ENCODE assay signal across 7 cellular contexts in genomic region chr2:23460228-23460627, GRCh38.
DNase-seq lines count a peak whose midpoint lies in the region; ATAC-seq and TF ChIP-seq lines count a peak whose summit lies in the region.

No MANE protein-coding gene starts in this region.

- peak; percentile 53 for TF ChIP-seq CTCF in GM13976 (IDR thresholded peaks at IDR 0.05; ENCODE audit: borderline replicate concordance, control extremely low read depth, extremely low read depth, insufficient read depth, missing control alignments)
- peak in 2 of 3 experiments; percentile 20 to 49 for TF ChIP-seq CTCF in ascending aorta (IDR thresholded peaks at IDR 0.05)
- peak; percentile 71 for TF ChIP-seq CTCF in osteoblast (IDR thresholded peaks at IDR 0.05; ENCODE audit: extremely low read depth, low read depth, low read length)

- H4K20me1 ChIP-seq in osteoblast (ENCODE audit: insufficient read depth, low read length), result peaks cover 2% of the 10 kb centered on the region

- H3K36me3 ChIP-seq in ascending aorta (no peaks in the 10 kb centered on the region), osteoblast (ENCODE audit: insufficient read depth, low read length) (no peaks in the 10 kb centered on the region)

- DNase-seq in GM13976 (ENCODE audit: low spot score), result no peak
- DNase-seq in ascending aorta (ENCODE audit: low spot score in 2 of 2), result no peak
- DNase-seq in osteoblast (ENCODE audit: insufficient read length, low spot score, missing footprints), result no peak
- no peak for DNase-seq in medulla oblongata (ENCODE audit: extremely low spot score)
- no peak for DNase-seq in HuH-7 (ENCODE audit: low spot score)

- H3K27ac ChIP-seq in ascending aorta (no peak overlapping the region), osteoblast (ENCODE audit: low read depth, low read length) (no peak overlapping the region)

- no peak overlapping the region for H3K4me3 ChIP-seq in ascending aorta
- H3K4me3 ChIP-seq in osteoblast (ENCODE audit: insufficient read depth, low read length), result no peak overlapping the region

- H3K4me1 ChIP-seq in ascending aorta (no peaks in the 10 kb centered on the region), osteoblast (ENCODE audit: insufficient read depth, low read length) (no peaks in the 10 kb centered on the region)

- H3K9me3 ChIP-seq in ascending aorta (no peaks in the 10 kb centered on the region), osteoblast (ENCODE audit: low read depth, low read length) (no peaks in the 10 kb centered on the region)

- intact Hi-C loops in ascending aorta (cut with DNase I), result no loop called here

- no peaks in the 10 kb centered on the region for H3K27me3 ChIP-seq in ascending aorta
- no peaks in the 10 kb centered on the region for H3K27me3 ChIP-seq in osteoblast (ENCODE audit: insufficient read depth, low read length)

- H2AFZ ChIP-seq in osteoblast (ENCODE audit: low read length), result no peak overlapping the region

- no peaks in the 10 kb centered on the region for H3K79me2 ChIP-seq in osteoblast (ENCODE audit: insufficient read depth, low read length)

- H3K4me2 ChIP-seq in osteoblast (ENCODE audit: insufficient read depth, low read length), result no peak overlapping the region

- peak; percentile 71 for ATAC-seq in HG02885 (IDR thresholded peaks at IDR 0.05; ENCODE audit: poor library complexity, unreplicated experiment)
- no peak for ATAC-seq in HG02571 (IDR thresholded peaks at IDR 0.05; ENCODE audit: unreplicated experiment)

- in situ Hi-C loops in GM13976 (cut with MboI; ENCODE audit: low sequenced_read_pairs, unreplicated experiment), result no loop called here
